8 cellular contexts compared by ENCODE assay signal in genomic region chr14:23954965-23955364, GRCh38. TPM values are rescaled to one million over a fixed set of nuclear protein-coding genes. Genes with fewer than 3 reads are reported as not detected.
DNase-seq lines count a peak whose midpoint lies in the region; ATAC-seq and TF ChIP-seq lines count a peak whose summit lies in the region.
"Not testable (repeated sequence)": the region's sequence is repeated elsewhere in the genome, so short reads cannot be mapped to it uniquely, and the experiment has no call there.

No MANE protein-coding gene starts in this region.

- intact Hi-C loops in Calu3 (cut with micrococcal nuclease; ENCODE audit: unreplicated experiment) = loop anchor here (1.0 kb wide), 1 partner anchor 366 kb away; no protein-coding TSS in a partner anchor
- intact Hi-C loops in body of pancreas (cut with DNase I); left cardiac atrium (cut with DNase I): not testable (repeated sequence)

- H3K27ac Mint-ChIP-seq in Calu3 (ENCODE audit: unreplicated experiment); HFFc6; natural killer cell treated with Interleukin-12 subunit alpha and Interleukin-12 subunit beta and Interleukin-15 and Interleukin-18, amount 100 ng/mL, for 72 hours; stimulated activated naive CD8-positive, alpha-beta T cell treated with anti-CD3 and anti-CD28 coated beads, Interleukin-15, Interleukin-2, amounts not matched to agents 100 ng/mL and 50 ng/mL, for 24 hours: not testable (repeated sequence)

- TF ChIP-seq POLR2A in body of pancreas (IDR thresholded peaks at IDR 0.05) = not testable (repeated sequence)

- H3K4me3 ChIP-seq in body of pancreas = not testable (repeated sequence)

- peak overlapping the region; percentile 91 for H3K4me3 Mint-ChIP-seq in Calu3 (ENCODE audit: low read depth, unreplicated experiment)
- H3K4me3 Mint-ChIP-seq in HFFc6 = peak overlapping the region; percentile 99; the same call in 1 of the 2 replicates
- H3K4me3 Mint-ChIP-seq in natural killer cell treated with Interleukin-12 subunit alpha and Interleukin-12 subunit beta and Interleukin-15 and Interleukin-18, amount 100 ng/mL, for 72 hours = peak overlapping the region; percentile 91
- peak overlapping the region; percentile 99 for H3K4me3 Mint-ChIP-seq in stimulated activated naive CD8-positive, alpha-beta T cell treated with anti-CD3 and anti-CD28 coated beads, Interleukin-15, Interleukin-2, amounts not matched to agents 100 ng/mL and 50 ng/mL, for 24 hours

- not testable (repeated sequence) for H3K27me3 ChIP-seq in body of pancreas

- not testable (repeated sequence) for H3K4me1 Mint-ChIP-seq in Calu3 (ENCODE audit: low read depth, unreplicated experiment)
- H3K4me1 Mint-ChIP-seq in HFFc6 (ENCODE audit: low read depth) = peaks cover 19% of the 10 kb centered on the region
- H3K4me1 Mint-ChIP-seq in natural killer cell treated with Interleukin-12 subunit alpha and Interleukin-12 subunit beta and Interleukin-15 and Interleukin-18, amount 100 ng/mL, for 72 hours (ENCODE audit: low read depth in 2 of 2) = peaks cover 13 to 24% of the 10 kb centered on the region in 2 donors
- H3K4me1 Mint-ChIP-seq in stimulated activated naive CD8-positive, alpha-beta T cell treated with anti-CD3 and anti-CD28 coated beads, Interleukin-15, Interleukin-2, amounts not matched to agents 100 ng/mL and 50 ng/mL, for 24 hours (ENCODE audit: low read depth) = peaks cover 26% of the 10 kb centered on the region

- not testable (repeated sequence) for H3K9me3 ChIP-seq in body of pancreas

- BruUV-seq in Calu3 (replicated peaks; lab: Mats Ljungman, UMichigan) = not testable (repeated sequence)

- peaks cover 19% of the 10 kb centered on the region for H3K36me3 Mint-ChIP-seq in Calu3 (ENCODE audit: insufficient read depth, unreplicated experiment)
- not testable (repeated sequence) for H3K36me3 Mint-ChIP-seq in HFFc6 (ENCODE audit: low read depth); natural killer cell treated with Interleukin-12 subunit alpha and Interleukin-12 subunit beta and Interleukin-15 and Interleukin-18, amount 100 ng/mL, for 72 hours
- H3K36me3 Mint-ChIP-seq in stimulated activated naive CD8-positive, alpha-beta T cell treated with anti-CD3 and anti-CD28 coated beads, Interleukin-15, Interleukin-2, amounts not matched to agents 100 ng/mL and 50 ng/mL, for 24 hours (ENCODE audit: low read depth) = peaks cover 18% of the 10 kb centered on the region

- not testable (repeated sequence) for H3K36me3 ChIP-seq in body of pancreas (replicated peaks in 1 of 2; ENCODE audit: insufficient read depth in 1 of 2, low read depth in 2 of 2)

- not testable (repeated sequence) for TF ChIP-seq CTCF in Calu3 (IDR thresholded peaks at IDR 0.05; ENCODE audit: unreplicated experiment); HFFc6 (IDR thresholded peaks at IDR 0.05); body of pancreas (IDR thresholded peaks at IDR 0.05)

- H3K9me3 Mint-ChIP-seq in Calu3 (ENCODE audit: low read depth, unreplicated experiment); HFFc6; natural killer cell treated with Interleukin-12 subunit alpha and Interleukin-12 subunit beta and Interleukin-15 and Interleukin-18, amount 100 ng/mL, for 72 hours; stimulated activated naive CD8-positive, alpha-beta T cell treated with anti-CD3 and anti-CD28 coated beads, Interleukin-15, Interleukin-2, amounts not matched to agents 100 ng/mL and 50 ng/mL, for 24 hours: not testable (repeated sequence)

- CTCF ChIA-PET in Calu3 (lab: Charles Lee) = not testable (repeated sequence)

- H3K27ac ChIP-seq in body of pancreas = not testable (repeated sequence)

- ATAC-seq in body of pancreas = peak; percentile 43
- ATAC-seq in left cardiac atrium; natural killer cell treated with Interleukin-12 subunit alpha and Interleukin-12 subunit beta and Interleukin-15 and Interleukin-18, amount 100 ng/mL, for 72 hours: not testable (repeated sequence)

- WGBS in body of pancreas, 2 donors = 42 to 44% methylated on average over 10 to 20 of the region's 20 CpGs

- peaks cover 41% of the 10 kb centered on the region for H3K4me1 ChIP-seq in body of pancreas

- not testable (repeated sequence) for H3K27me3 Mint-ChIP-seq in Calu3 (ENCODE audit: unreplicated experiment); HFFc6 (ENCODE audit: insufficient read depth); natural killer cell treated with Interleukin-12 subunit alpha and Interleukin-12 subunit beta and Interleukin-15 and Interleukin-18, amount 100 ng/mL, for 72 hours; stimulated activated naive CD8-positive, alpha-beta T cell treated with anti-CD3 and anti-CD28 coated beads, Interleukin-15, Interleukin-2, amounts not matched to agents 100 ng/mL and 50 ng/mL, for 24 hours

- DNase-seq in Calu3; HFFc6; natural killer cell treated with Interleukin-12 subunit alpha and Interleukin-12 subunit beta and Interleukin-15 and Interleukin-18, amount 100 ng/mL, for 72 hours (ENCODE audit: low spot score): not testable (repeated sequence)
- peak; percentile 31 for DNase-seq in NCI-H2171 treated with DMSO at 0.1 percent for 48 hours (lab: John Stamatoyannopoulos, UW)
- peak; percentile 29 for DNase-seq in RPMI7951 (ENCODE audit: low read depth)
- peak; percentile 72 to 83 (median 78) for DNase-seq in body of pancreas
- DNase-seq in left cardiac atrium = peak; percentile 25

RNA-seq across cellular contexts. Expression of gene DHRS4, which starts 1.4 kb away (rescaled TPM):
- total RNA-seq in Calu3 (2022) (15.7 and 19.0 TPM in 2 replicates), body of pancreas (10 to 100 TPM; 18.4 to 45.5 TPM), left cardiac atrium (10 to 100 TPM; 20.5 to 25.3 TPM)
- 10 to 100 TPM; 19.8 to 30.7 (median 24.9) TPM for total RNA-seq in HFFc6 (2021; fragmentation: NEBNext Ultra II Directional; extraction: Animal tissue kit (Norgen Biotek cat#: 25700))
- 25.1 and 48.0 TPM in 2 replicates for total RNA-seq in RPMI7951 (2014; rRNA removed; shearing (Covaris generic))
- total RNA-seq in natural killer cell treated with Interleukin-12 subunit alpha and Interleukin-12 subunit beta and Interleukin-15 and Interleukin-18, amount 100 ng/mL, for 72 hours = 10 to 100 TPM; 12.3 to 19.0 TPM

RNA-seq across cellular contexts. Expression of gene DHRS4L2, which starts 33.8 kb away (rescaled TPM):
- 10.5 and 12.0 TPM in 2 replicates for total RNA-seq in Calu3 (2022)
- 10 to 100 TPM; 18.8 to 25.4 (median 23.5) TPM for total RNA-seq in HFFc6 (2021; fragmentation: NEBNext Ultra II Directional; extraction: Animal tissue kit (Norgen Biotek cat#: 25700))
- total RNA-seq in RPMI7951 (2014; rRNA removed; shearing (Covaris generic)) = 15.9 and 16.5 TPM in 2 replicates
- 10 to 100 TPM; 10.6 to 16.5 TPM for total RNA-seq in body of pancreas
- 10 to 100 TPM; 11.8 to 18.9 TPM for total RNA-seq in left cardiac atrium
- total RNA-seq in natural killer cell treated with Interleukin-12 subunit alpha and Interleukin-12 subunit beta and Interleukin-15 and Interleukin-18, amount 100 ng/mL, for 72 hours = 10 to 100 TPM; 13.7 to 16.5 TPM
